ENCODE assay signal across 22 cellular contexts in genomic region chr9:129218918-129219317, GRCh38. TPM values are rescaled to one million over a fixed set of nuclear protein-coding genes. Genes with fewer than 3 reads are reported as not detected.
A peak's percentile ranks its signal among the peaks of the same experiment; 100 is the strongest.
DNase-seq lines count a peak whose midpoint lies in the region; ATAC-seq, FAIRE-seq and TF ChIP-seq lines count a peak whose summit lies in the region.
"Had no signal": no experiment of that assay in that cellular context is flagged by ENCODE, and none has a peak within 500 bp of the region (broad histone marks: within the 10 kb centered on the region; RNA-seq: fewer than 3 reads in every experiment).

No MANE protein-coding gene starts in this region.

- FAIRE-seq in H1 (lab: Jason Lieb, UNC), result no peak
- FAIRE-seq: GM12878, GM19239 had no signal

- no peaks in the 10 kb centered on the region for H3K36me3 ChIP-seq in BLaER1 treated with 17β-estradiol and CSF1 and Interleukin-3, amounts not matched to agents 10 nM and 100 nM
- H3K36me3 ChIP-seq in H1 (ENCODE audit: control insufficient read depth in 2 of 4, insufficient read depth in 4 of 4, low read length in 3 of 4) (no peaks in the 10 kb centered on the region), trophoblast cell (ENCODE audit: control insufficient read depth in 1 of 2, insufficient read depth in 2 of 2, low read length in 2 of 2) (no peaks in the 10 kb centered on the region)
- H3K36me3 ChIP-seq: HAP-1 had no signal

- H4K20me1 ChIP-seq in BLaER1 treated with 17β-estradiol and CSF1 and Interleukin-3, amounts not matched to agents 10 nM and 100 nM, result no peaks in the 10 kb centered on the region
- peaks cover 0 to 5% of the 10 kb centered on the region in 2 experiments for H4K20me1 ChIP-seq in H1 (replicated peaks in 1 of 2; ENCODE audit: control insufficient read depth in 1 of 2, insufficient read depth in 2 of 2, low read length in 2 of 2)

- H2BK12ac ChIP-seq in H1 (ENCODE audit: low read depth, low read length), result no peak overlapping the region
- H2BK12ac ChIP-seq in trophoblast cell (ENCODE audit: low read length), result no peak overlapping the region

- H3K23ac ChIP-seq in H1 (ENCODE audit: insufficient read length) (no peak overlapping the region), trophoblast cell (ENCODE audit: low read length) (no peak overlapping the region)

- no peak for TF ChIP-seq CTCF in H1 (IDR thresholded peaks at IDR 0.05; ENCODE audit: control extremely low read depth in 1 of 3, insufficient read depth in 1 of 3, low read depth in 1 of 3, low read length in 3 of 3)

- H4K5ac ChIP-seq in H1 (ENCODE audit: insufficient read length, low read depth, low read length), result no peak overlapping the region

- H2AK5ac ChIP-seq in H1 (ENCODE audit: low read depth, low read length), result no peak overlapping the region
- H2AK5ac ChIP-seq in trophoblast cell (ENCODE audit: low read length), result peak overlapping the region; percentile 32

- H2BK5ac ChIP-seq in H1 (ENCODE audit: low read depth, low read length), result no peak overlapping the region
- no peak overlapping the region for H2BK5ac ChIP-seq in trophoblast cell (ENCODE audit: low read depth, low read length, poor library complexity)

- no peak overlapping the region for H3K9ac ChIP-seq in BLaER1 treated with 17β-estradiol and CSF1 and Interleukin-3, amounts not matched to agents 10 nM and 100 nM
- H3K9ac ChIP-seq in H1 (replicated peaks in 1 of 4; ENCODE audit: extremely low read depth in 1 of 4, low read depth in 3 of 4, low read length in 3 of 4) (no peak overlapping the region), trophoblast cell (ENCODE audit: low read length) (no peak overlapping the region)

- peaks cover 4% of the 10 kb centered on the region for H3K79me1 ChIP-seq in H1 (ENCODE audit: low read depth, low read length)
- no peaks in the 10 kb centered on the region for H3K79me1 ChIP-seq in trophoblast cell (ENCODE audit: low read length)

- no peak overlapping the region for H2BK15ac ChIP-seq in H1 (ENCODE audit: low read length)

- peaks cover 6 to 10% of the 10 kb centered on the region in 2 donors for H3K4me1 Mint-ChIP-seq in stimulated activated naive B cell treated with anti-CD40 and anti-IgM and Interleukin-4, amounts not matched to agents 10 μg/mL and 1 μg/mL and 100 μg/mL, for 72 hours

- peak; percentile 16 for DNase-seq in Right ventricle myocardium inferior (ENCODE audit: missing footprints)
- no peak for DNase-seq in left cardiac atrium
- no peak for DNase-seq in H1 (ENCODE audit: low read depth in 1 of 2, low spot score in 2 of 2)
- no peak for DNase-seq in trophoblast cell
- DNase-seq in left lobe of liver (ENCODE audit: low spot score), result no peak
- DNase-seq in stimulated activated naive B cell treated with anti-CD40 and anti-IgM and Interleukin-4, amounts not matched to agents 10 μg/mL and 1 μg/mL and 100 μg/mL, for 72 hours, result no peak
- DNase-seq: C1 segment of cervical spinal cord; CD4-positive, CD25-positive, alpha-beta regulatory T cell; CD8-positive, alpha-beta memory T cell; COR-L47; DMS 273 treated with DMSO at 0.1 percent for 48 hours; DMS53; DND-41; EL had no signal

- H3K27me3 ChIP-seq in BLaER1 treated with 17β-estradiol and CSF1 and Interleukin-3, amounts not matched to agents 10 nM and 100 nM, result no peaks in the 10 kb centered on the region
- H3K27me3 ChIP-seq in H1 (replicated peaks in 1 of 4; ENCODE audit: control insufficient read depth in 3 of 4, extremely low read depth in 1 of 4, insufficient read depth in 3 of 4, low read length in 3 of 4), result no peaks in the 10 kb centered on the region; a peak in 1 of 7 replicates
- no peaks in the 10 kb centered on the region for H3K27me3 ChIP-seq in trophoblast cell (ENCODE audit: insufficient read depth, low read length)

- H3K27ac ChIP-seq in BLaER1 treated with 17β-estradiol and CSF1 and Interleukin-3, amounts not matched to agents 10 nM and 100 nM, result no peak overlapping the region
- H3K27ac ChIP-seq in H1 (ENCODE audit: low read depth, low read length) (no peak overlapping the region), trophoblast cell (ENCODE audit: low read depth, low read length) (no peak overlapping the region)
- H3K27ac ChIP-seq: 22Rv1, HL-60 had no signal

- H3K27me3 Mint-ChIP-seq in stimulated activated naive B cell treated with anti-CD40 and anti-IgM and Interleukin-4, amounts not matched to agents 10 μg/mL and 1 μg/mL and 100 μg/mL, for 72 hours, result peaks cover 46 to 51% of the 10 kb centered on the region in 2 donors
- H3K27me3 Mint-ChIP-seq: CD8-positive, alpha-beta memory T cell had no signal

- no peak for TF ChIP-seq POLR2A in H1 (IDR thresholded peaks at IDR 0.05; ENCODE audit: control extremely low read depth in 1 of 2, low read depth in 2 of 2, low read length in 2 of 2)

- H2AFZ ChIP-seq in H1 (ENCODE audit: low read length), result no peak overlapping the region
- H2AFZ ChIP-seq in trophoblast cell (ENCODE audit: insufficient read depth, low read length, poor library complexity), result no peak overlapping the region

- H2BK20ac ChIP-seq in H1 (ENCODE audit: low read length), result no peak overlapping the region

- H3K36me3 Mint-ChIP-seq in stimulated activated naive B cell treated with anti-CD40 and anti-IgM and Interleukin-4, amounts not matched to agents 10 μg/mL and 1 μg/mL and 100 μg/mL, for 72 hours, result no peaks in the 10 kb centered on the region
- H3K36me3 Mint-ChIP-seq: CD4-positive, CD25-positive, alpha-beta regulatory T cell; CD8-positive, alpha-beta memory T cell; IgD-negative memory B cell had no signal

- H3K14ac ChIP-seq in H1 (ENCODE audit: insufficient read length) (no peak overlapping the region), trophoblast cell (ENCODE audit: low read length) (no peak overlapping the region)

- H2BK120ac ChIP-seq in H1 (replicated peaks; ENCODE audit: low read depth, low read length), result no peak overlapping the region
- H2BK120ac ChIP-seq in trophoblast cell (ENCODE audit: insufficient read depth, low read length, poor library complexity), result no peak overlapping the region

- H4K91ac ChIP-seq in H1 (replicated peaks; ENCODE audit: insufficient read length, low read length), result no peak overlapping the region
- no peak overlapping the region for H4K91ac ChIP-seq in trophoblast cell (ENCODE audit: low read depth, low read length)

- H4K8ac ChIP-seq in H1 (ENCODE audit: extremely low read depth, insufficient read depth, low read length), result no peak overlapping the region
- no peak overlapping the region for H4K8ac ChIP-seq in trophoblast cell (ENCODE audit: low read depth, low read length)

- H3K4me3 ChIP-seq in BLaER1 treated with 17β-estradiol and CSF1 and Interleukin-3, amounts not matched to agents 10 nM and 100 nM, result no peak overlapping the region
- H3K4me3 ChIP-seq in H1 (ENCODE audit: extremely low read depth in 1 of 4, insufficient read depth in 2 of 4, low read depth in 3 of 4, low read length in 4 of 4), result no peak overlapping the region
- H3K4me3 ChIP-seq in trophoblast cell (ENCODE audit: low read depth, low read length), result no peak overlapping the region
- H3K4me3 ChIP-seq: GM12878, HAP-1 had no signal

- no peak overlapping the region for H3K18ac ChIP-seq in H1 (ENCODE audit: extremely low read depth, low read length)
- no peak overlapping the region for H3K18ac ChIP-seq in trophoblast cell (ENCODE audit: low read length)

- TF ChIP-seq RAD21 in H1 (IDR thresholded peaks at IDR 0.05 in 1 of 2, conservative IDR thresholded peaks at IDR 0.05 in 1 of 2; ENCODE audit: low read depth in 2 of 2, low read length in 2 of 2), result no peak

- H3K4me3 Mint-ChIP-seq in stimulated activated naive B cell treated with anti-CD40 and anti-IgM and Interleukin-4, amounts not matched to agents 10 μg/mL and 1 μg/mL and 100 μg/mL, for 72 hours, result no peak overlapping the region
- H3K4me3 Mint-ChIP-seq: CD4-positive, CD25-positive, alpha-beta regulatory T cell; CD8-positive, alpha-beta memory T cell; IgD-negative memory B cell had no signal

- peak overlapping the region in 7 of 11 experiments; percentile 57 to 82 (median 74); a peak in 11 of 22 replicates for H3K4me2 ChIP-seq in BLaER1 treated with 17β-estradiol and CSF1 and Interleukin-3, amounts not matched to agents 10 nM and 100 nM
- H3K4me2 ChIP-seq in H1 (ENCODE audit: insufficient read depth in 1 of 2, low read depth in 2 of 2, low read length in 2 of 2), result no peak overlapping the region
- H3K4me2 ChIP-seq in trophoblast cell (ENCODE audit: low read length), result no peak overlapping the region

- no peak overlapping the region for H4K12ac ChIP-seq in trophoblast cell (ENCODE audit: low read depth, low read length)

- peaks cover 22 to 52% (median 43%) of the 10 kb centered on the region in 10 experiments for H3K4me1 ChIP-seq in BLaER1 treated with 17β-estradiol and CSF1 and Interleukin-3, amounts not matched to agents 10 nM and 100 nM
- H3K4me1 ChIP-seq in H1 (replicated peaks in 1 of 4; ENCODE audit: control insufficient read depth in 3 of 4, insufficient read depth in 4 of 4, low read length in 3 of 4) (peaks cover 0 to 16% (median 10%) of the 10 kb centered on the region in 4 experiments; a peak in 6 of 7 replicates), trophoblast cell (ENCODE audit: control insufficient read depth in 1 of 2, insufficient read depth in 2 of 2, low read length in 2 of 2) (peaks cover 0 to under 1% of the 10 kb centered on the region in 2 experiments)
- H3K4me1 ChIP-seq: HAP-1 had no signal

- POLR2A ChIA-PET in H1 (lab: Charles Lee; ENCODE audit: partially characterized antibody), result no interaction called here

- H3K23me2 ChIP-seq in H1 (ENCODE audit: low read depth, low read length), result no peaks in the 10 kb centered on the region; the same call in 1 of the 2 replicates

- no peak overlapping the region for H3K56ac ChIP-seq in H1 (replicated peaks; ENCODE audit: insufficient read length, low read depth, low read length)

- H3K27ac Mint-ChIP-seq in stimulated activated naive B cell treated with anti-CD40 and anti-IgM and Interleukin-4, amounts not matched to agents 10 μg/mL and 1 μg/mL and 100 μg/mL, for 72 hours, result no peak overlapping the region
- H3K27ac Mint-ChIP-seq: CD4-positive, CD25-positive, alpha-beta regulatory T cell; CD8-positive, alpha-beta memory T cell; IgD-negative memory B cell had no signal

- no peak for ATAC-seq in Right ventricle myocardium inferior
- no peak for ATAC-seq in left cardiac atrium
- no peak for ATAC-seq in left lobe of liver
- ATAC-seq in stimulated activated naive B cell treated with anti-CD40 and anti-IgM and Interleukin-4, amounts not matched to agents 10 μg/mL and 1 μg/mL and 100 μg/mL, for 72 hours (replicated peaks), result no peak
- no peak for ATAC-seq in HG02885 (IDR thresholded peaks at IDR 0.05; ENCODE audit: poor library complexity, unreplicated experiment)
- ATAC-seq: GM12878 had no signal

- H3K9me3 Mint-ChIP-seq in stimulated activated naive B cell treated with anti-CD40 and anti-IgM and Interleukin-4, amounts not matched to agents 10 μg/mL and 1 μg/mL and 100 μg/mL, for 72 hours, result no peaks in the 10 kb centered on the region
- H3K9me3 Mint-ChIP-seq: CD8-positive, alpha-beta memory T cell had no signal

- H3K79me2 ChIP-seq in H1 (ENCODE audit: control insufficient read depth in 1 of 2, insufficient read depth in 2 of 2, low read length in 2 of 2) (no peaks in the 10 kb centered on the region; a peak in 1 of 4 replicates), trophoblast cell (ENCODE audit: control insufficient read depth, insufficient read depth, low read length, poor library complexity) (no peaks in the 10 kb centered on the region)

- no peaks in the 10 kb centered on the region for H3K9me3 ChIP-seq in BLaER1 treated with 17β-estradiol and CSF1 and Interleukin-3, amounts not matched to agents 10 nM and 100 nM (replicated peaks in 1 of 11)
- H3K9me3 ChIP-seq in H1 (ENCODE audit: insufficient read depth in 2 of 2, low read depth in 1 of 2, low read length in 1 of 2), result no peaks in the 10 kb centered on the region
- H3K9me3 ChIP-seq in trophoblast cell (ENCODE audit: insufficient read depth, low read depth, low read length), result peaks cover 3% of the 10 kb centered on the region
- H3K9me3 ChIP-seq: HAP-1 had no signal

- WGBS in H1 (ENCODE audit: extremely low coverage in 1 of 2, insufficient coverage in 1 of 2, insufficient read length in 1 of 2, insufficient replicate concordance in 2 of 2, low coverage in 1 of 2, low lambda C conversion rate in 2 of 2, missing lambda C conversion rate in 1 of 2), 2 experiments, result 83% methylated on average over 9 of the region's 9 CpGs; no CpG with 5 or more reads in 1 of the 2 experiments
- WGBS in trophoblast cell (ENCODE audit: extremely low coverage, insufficient coverage, insufficient read length), result no CpG with 5 or more reads among the region's 9 CpGs

- CTCF ChIA-PET in H1 (lab: Charles Lee; ENCODE audit: partially characterized antibody), result interaction anchor here (1.9 kb wide), 1 partner anchor 95 kb away, joined by 4 read pairs; no protein-coding TSS in a partner anchor

- H3K4ac ChIP-seq in H1 (replicated peaks; ENCODE audit: insufficient read length, low read depth, low read length) (no peak overlapping the region), trophoblast cell (ENCODE audit: low read depth, low read length) (no peak overlapping the region)

- TF ChIP-seq EP300 in H1 (IDR thresholded peaks at IDR 0.05; ENCODE audit: borderline replicate concordance in 1 of 2, low read depth in 2 of 2, low read length in 2 of 2), result no peak

- intact Hi-C loops in Right ventricle myocardium inferior (cut with DNase I), result no loop called here
- intact Hi-C loops in left cardiac atrium (cut with DNase I), result no loop called here

RNA-seq across cellular contexts. Expression of gene IER5L, which starts 40.9 kb away (rescaled TPM):
- total RNA-seq in Right ventricle myocardium inferior (4.6 TPM), left cardiac atrium (10 to 100 TPM in 1 of 2 donors, 1 to 10 TPM in 1; 5.4 to 13.1 TPM), left lobe of liver (4.5 TPM)
- 1.0 and 1.2 TPM in 2 replicates for total RNA-seq in H1 (2021; fragmentation: NEBNext Ultra II Directional; extraction: Animal tissue kit (Norgen Biotek cat#: 25700))
- 0.65 and 0.96 TPM in 2 replicates for polyA plus RNA-seq in H1 (2011; rRNA removed)
- 0.62 TPM for polyA plus RNA-seq in H1 (2011; cell fraction: cytosol; rRNA removed)
- 1.7 TPM for polyA plus RNA-seq in H1 (2011; cell fraction: nucleus; rRNA removed)
- 0.25 to 0.47 TPM (median 0.34 TPM) in 4 replicates for polyA plus RNA-seq in H1 (2012, experiment 1 of 2)
- polyA plus RNA-seq in H1 (2012, experiment 2 of 2), result 0.16 TPM
- polyA plus RNA-seq in H1 (2013, experiment 1 of 2), result 0.36 TPM
- polyA plus RNA-seq in H1 (2013, experiment 2 of 2), result 0.48 TPM
- polyA minus RNA-seq in H1 (2011; rRNA and poly(A)+ RNA removed), result 0.22 and 0.27 TPM in 2 replicates
- polyA minus RNA-seq in H1 (2011; cell fraction: cytosol; rRNA and poly(A)+ RNA removed), result 0.66 TPM
- polyA minus RNA-seq in H1 (2011; cell fraction: nucleus; rRNA and poly(A)+ RNA removed), result 6.8 TPM
- polyA plus RNA-seq in trophoblast cell (2013), result 63.3 and 64.2 TPM in 2 replicates
- polyA plus RNA-seq: CD4-positive, CD25-positive, alpha-beta regulatory T cell; IgD-negative memory B cell had no signal

Comparison
In these comparisons a context has a peak if more than half of its experiments do, and no peak if none do; other contexts are left out.
1. H3K4me2 ChIP-seq: peak in BLaER1 treated with 17β-estradiol and CSF1 and Interleukin-3, amounts not matched to agents 10 nM and 100 nM (7 of 11); none in H1 (0 of 2) and trophoblast cell (single experiment).